Comparison of ENCODE assay signal across 1 cellular context in the genomic region with DNA sequence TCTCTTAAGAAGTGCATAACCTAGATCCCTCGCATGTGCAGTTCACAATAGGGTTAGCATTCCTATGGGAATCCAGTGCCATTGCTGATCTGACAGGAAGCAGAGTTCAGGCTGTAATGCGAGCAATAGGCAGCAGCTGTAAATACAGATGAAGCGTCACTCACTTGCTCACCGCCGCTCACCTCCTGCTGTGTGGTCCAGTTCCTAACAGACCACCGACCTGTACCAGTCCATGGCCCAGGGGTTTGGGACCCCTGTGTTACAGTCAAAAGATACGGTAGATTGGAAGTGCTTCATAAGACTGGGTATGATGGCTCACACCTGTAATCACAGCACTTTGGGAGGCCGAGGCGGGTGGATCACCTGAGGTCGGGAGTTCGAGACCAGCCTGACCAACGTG.
A peak's percentile ranks its signal among the peaks of the same experiment; 100 is the strongest.
TF ChIP-seq lines count a peak whose summit lies in the region.

No MANE protein-coding gene starts in this region.

TF ChIP-seq in K562, 482 proteins besides CTCF, POLR2A, EP300 and RAD21:
- 0 out of 2 replicates have a peak, but pooled peaks have one; percentile 14 for TF ChIP-seq TFAP4 (CRISPR knock-in tag; IDR thresholded peaks at IDR 0.05; ENCODE audit: borderline replicate concordance)
- TF ChIP-seq MEIS2 (IDR thresholded peaks at IDR 0.05; ENCODE audit: partially characterized antibody), result peak; percentile 28
- no peak for TF ChIP-seq FOXA3 (CRISPR knock-in tag; conservative IDR thresholded peaks at IDR 0.05 in 1 of 2, IDR thresholded peaks at IDR 0.05 in 1 of 2)
- TF ChIP-seq, protein P1, sequence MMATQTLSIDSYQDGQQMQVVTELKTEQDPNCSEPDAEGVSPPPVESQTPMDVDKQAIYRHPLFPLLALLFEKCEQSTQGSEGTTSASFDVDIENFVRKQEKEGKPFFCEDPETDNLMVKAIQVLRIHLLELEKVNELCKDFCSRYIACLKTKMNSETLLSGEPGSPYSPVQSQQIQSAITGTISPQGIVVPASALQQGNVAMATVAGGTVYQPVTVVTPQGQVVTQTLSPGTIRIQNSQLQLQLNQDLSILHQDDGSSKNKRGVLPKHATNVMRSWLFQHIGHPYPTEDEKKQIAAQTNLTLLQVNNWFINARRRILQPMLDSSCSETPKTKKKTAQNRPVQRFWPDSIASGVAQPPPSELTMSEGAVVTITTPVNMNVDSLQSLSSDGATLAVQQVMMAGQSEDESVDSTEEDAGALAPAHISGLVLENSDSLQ (IDR thresholded peaks at IDR 0.05), result peak; percentile 33; the same call in 1 of the 2 replicates
- TF ChIP-seq NR1H2 (CRISPR knock-in tag; IDR thresholded peaks at IDR 0.05), result no peak
- 0 out of 2 replicates have a peak, but pooled peaks have one; percentile 17 for TF ChIP-seq BCOR (IDR thresholded peaks at IDR 0.05)
